8 cellular contexts compared by ENCODE assay signal in the genomic region with DNA sequence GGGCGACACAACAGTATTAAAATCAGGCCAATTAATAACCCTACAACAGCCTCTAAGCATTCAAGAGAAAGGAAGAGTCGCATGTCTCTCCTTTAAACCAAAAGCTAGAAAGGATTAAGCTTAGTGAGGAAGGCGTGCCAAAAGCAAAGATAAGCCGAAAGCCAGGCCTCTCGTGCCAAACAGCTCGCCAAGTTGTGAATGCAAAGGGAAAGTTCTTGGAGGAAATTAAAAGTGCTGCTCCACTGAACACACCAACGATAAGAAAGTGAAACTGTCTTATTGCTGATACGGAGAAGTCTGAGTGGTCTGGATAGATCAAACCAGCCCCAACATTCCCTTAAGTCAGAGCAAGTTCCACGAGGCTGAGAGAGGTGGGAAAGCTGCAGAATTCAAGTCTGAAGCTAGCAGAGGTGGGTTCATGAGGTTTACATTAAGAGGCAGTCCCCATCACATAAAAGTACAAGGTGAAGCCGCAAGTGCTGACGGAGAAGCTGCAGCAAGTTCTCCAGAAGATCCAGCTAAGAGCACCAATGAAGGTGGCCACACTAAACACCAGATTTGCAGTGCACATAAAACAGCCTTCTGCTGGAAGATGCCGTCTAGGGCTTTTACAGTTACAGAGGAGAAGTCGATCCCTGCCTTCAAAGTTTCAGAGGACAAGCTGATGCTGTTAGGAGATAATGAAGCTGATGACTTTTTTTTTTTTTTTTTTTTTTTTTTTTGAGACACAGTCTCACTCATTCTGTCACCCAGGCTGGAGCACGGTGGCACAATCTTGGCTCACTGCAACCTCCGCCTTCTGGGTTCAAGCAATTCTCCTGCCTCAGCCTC.
DNase-seq lines count a peak whose midpoint lies in the region; ATAC-seq and TF ChIP-seq lines count a peak whose summit lies in the region.

No MANE protein-coding gene starts in this region.

- peak overlapping the region; percentile 27 for H3K27ac ChIP-seq in CD8-positive, alpha-beta memory T cell (ENCODE audit: low read depth, low read length)
- H3K27ac ChIP-seq in parathyroid adenoma: no peak overlapping the region

- H3K4me1 ChIP-seq in CD8-positive, alpha-beta memory T cell (ENCODE audit: insufficient read depth, low read length): peaks cover 34% of the 10 kb centered on the region
- H3K4me1 ChIP-seq in parathyroid adenoma: no peaks in the 10 kb centered on the region

- peak overlapping the region; percentile 88 to 98 (median 94) for H3K27ac Mint-ChIP-seq in CD8-positive, alpha-beta memory T cell

- H3K4me3 Mint-ChIP-seq in CD8-positive, alpha-beta memory T cell: peak overlapping the region; percentile 87 to 96 (median 90)

- H3K79me2 ChIP-seq in parathyroid adenoma: no peaks in the 10 kb centered on the region

- TF ChIP-seq CTCF in parathyroid adenoma (IDR thresholded peaks at IDR 0.05): no peak

- ATAC-seq in HG03196 (IDR thresholded peaks at IDR 0.05; ENCODE audit: unreplicated experiment): no peak

- H3K27me3 ChIP-seq in CD8-positive, alpha-beta memory T cell (ENCODE audit: insufficient read depth, low read length, poor library complexity, severe bottlenecking): no peaks in the 10 kb centered on the region
- no peaks in the 10 kb centered on the region for H3K27me3 ChIP-seq in parathyroid adenoma (ENCODE audit: control insufficient read depth, insufficient read depth, low read length)

- no peaks in the 10 kb centered on the region for H3K27me3 Mint-ChIP-seq in CD8-positive, alpha-beta memory T cell

- no peaks in the 10 kb centered on the region for H3K36me3 ChIP-seq in CD8-positive, alpha-beta memory T cell (ENCODE audit: insufficient read depth, low read length)
- no peaks in the 10 kb centered on the region for H3K36me3 ChIP-seq in parathyroid adenoma (ENCODE audit: control insufficient read depth, insufficient read depth, low read length)

- TF ChIP-seq POLR2A in erythroblast (IDR thresholded peaks at IDR 0.05; ENCODE audit: low read length): no peak

- H3K36me3 Mint-ChIP-seq in CD8-positive, alpha-beta memory T cell: peaks cover 0 to 11% (median 5%) of the 10 kb centered on the region in 3 donors

- no peaks in the 10 kb centered on the region for H3K9me3 Mint-ChIP-seq in CD8-positive, alpha-beta memory T cell

- POLR2A ChIA-PET in CD8-positive, alpha-beta memory T cell (lab: Charles Lee): interaction anchor here (0.6 to 1.1 kb wide), 3 partner anchors 9 to 217 kb away, joined by 3 read pairs; no protein-coding TSS in a partner anchor

- DNase-seq in CD8-positive, alpha-beta memory T cell: peak in 3 of 5 donors; percentile 40 to 68 (median 47)
- DNase-seq in NCI-H82 treated with DMSO at 0.1 percent for 48 hours (lab: John Stamatoyannopoulos, UW; ENCODE audit: unreplicated experiment): peak; percentile 78
- peak; percentile 60 to 63 for DNase-seq in erythroblast (lab: John Stamatoyannopoulos, UW)
- no peak for DNase-seq in 8988T
- no peak for DNase-seq in DMS 273 (lab: John Stamatoyannopoulos, UW; ENCODE audit: unreplicated experiment)
- no peak for DNase-seq in Kasumi-1 (lab: John Stamatoyannopoulos, UW)

- peaks cover 46 to 58% (median 52%) of the 10 kb centered on the region in 3 donors for H3K4me1 Mint-ChIP-seq in CD8-positive, alpha-beta memory T cell

- H3K4me3 ChIP-seq in CD8-positive, alpha-beta memory T cell (ENCODE audit: low read length): peak overlapping the region; percentile 63
- H3K4me3 ChIP-seq in parathyroid adenoma (ENCODE audit: low read depth, low read length): no peak overlapping the region

- H2AFZ ChIP-seq in parathyroid adenoma: no peak overlapping the region

- H3K4me2 ChIP-seq in parathyroid adenoma (ENCODE audit: low read length): peak overlapping the region; percentile 57

- H3K9ac ChIP-seq in parathyroid adenoma: no peak overlapping the region

- no peaks in the 10 kb centered on the region for H3K9me3 ChIP-seq in CD8-positive, alpha-beta memory T cell (ENCODE audit: low read length)
- no peaks in the 10 kb centered on the region for H3K9me3 ChIP-seq in parathyroid adenoma (ENCODE audit: control insufficient read depth, low read length)

- CTCF ChIA-PET in CD8-positive, alpha-beta memory T cell (lab: Charles Lee): interaction anchor here (1.5 kb wide), 1 partner anchor 9 kb away, joined by 5 read pairs; no protein-coding TSS in a partner anchor

Comparison
In these comparisons a context has a peak if more than half of its experiments do, and no peak if none do; other contexts are left out.
1. DNase-seq: peak in CD8-positive, alpha-beta memory T cell (3 of 5), NCI-H82 treated with DMSO at 0.1 percent for 48 hours (single experiment) and erythroblast (2 of 2); none in 8988T (single experiment), DMS 273 (single experiment) and Kasumi-1 (0 of 2).